ENCODE assay signal across 8 cellular contexts in genomic region chr12:132506730-132507538, GRCh38. TPM values are rescaled to one million over a fixed set of nuclear protein-coding genes. Genes with fewer than 3 reads are reported as not detected.
DNase-seq lines count a peak whose midpoint lies in the region; ATAC-seq, FAIRE-seq and TF ChIP-seq lines count a peak whose summit lies in the region.

No MANE protein-coding gene starts in this region.

- peaks cover 5% of the 10 kb centered on the region; the same call in 1 of the 2 replicates for H3K4me1 ChIP-seq in GM23248 (ENCODE audit: insufficient read depth)
- peaks cover 9% of the 10 kb centered on the region for H3K4me1 ChIP-seq in GM12878 (ENCODE audit: control insufficient read depth, insufficient read depth, low read length)
- peaks cover 5% of the 10 kb centered on the region for H3K4me1 ChIP-seq in keratinocyte (ENCODE audit: control insufficient read depth, extremely low read depth, insufficient read depth, low read length)

- H4K20me1 ChIP-seq in GM23248 (ENCODE audit: insufficient read depth) = no peaks in the 10 kb centered on the region; the same call in none of the 2 replicates
- H4K20me1 ChIP-seq in GM12878 (ENCODE audit: control insufficient read depth, insufficient read depth) = peaks cover 2% of the 10 kb centered on the region
- peaks cover 21% of the 10 kb centered on the region for H4K20me1 ChIP-seq in keratinocyte (ENCODE audit: control insufficient read depth, extremely low read depth, insufficient read depth, low read length)

- DNase-seq in AG10803 (ENCODE audit: low read depth) = peak; percentile 67
- DNase-seq in GM23248 = peak; percentile 79
- DNase-seq in T-helper 2 cell treated with Interferon-gamma antibody and Interleukin-4, amounts not matched to agents 5 μg/mL and 100 μg/mL, for 36 hours (ENCODE audit: low spot score) = peak; percentile 71
- DNase-seq in GM12878 (ENCODE audit: low read depth, low spot score) = no peak
- no peak for DNase-seq in keratinocyte (ENCODE audit: low read depth, low spot score)
- DNase-seq in stimulated activated CD4-positive, alpha-beta T cell treated with anti-CD3 and anti-CD28 coated beads, Interleukin-1b, Interleukin-23, amount 100 ng/mL, for 48 hours = peak; percentile 69

- no peaks in the 10 kb centered on the region for H3F3A ChIP-seq in GM23248 (ENCODE audit: insufficient read depth)

- H3K27me3 ChIP-seq in GM23248 (replicated peaks; ENCODE audit: insufficient read depth) (no peaks in the 10 kb centered on the region), GM12878 (replicated peaks in 1 of 2; ENCODE audit: control insufficient read depth in 2 of 2, insufficient read depth in 2 of 2, low read length in 1 of 2) (no peaks in the 10 kb centered on the region; a peak in 1 of 4 replicates), keratinocyte (ENCODE audit: control insufficient read depth, extremely low read depth, insufficient read depth, low read length) (no peaks in the 10 kb centered on the region)

- 33 to 35% methylated on average over 32 to 33 of the region's 36 CpGs for whole genome bisulfite sequencing in GM23248 (ENCODE audit: low coverage in 1 of 2, low lambda C conversion rate in 2 of 2, missing lambda C conversion rate in 2 of 2), 2 experiments
- 67% methylated on average over 27 of the region's 36 CpGs for WGBS in GM12878 (ENCODE audit: insufficient coverage, insufficient replicate concordance, low lambda C conversion rate, missing lambda C conversion rate)

- RAD21 ChIA-PET in GM12878 (lab: Charles Lee; ENCODE audit: unreplicated experiment) = interaction anchor here (0.7 kb wide), 1 partner anchor 9 kb away, joined by 3 read pairs; no protein-coding TSS in a partner anchor

- H3K4me1 Mint-ChIP-seq in T-helper 2 cell treated with Interferon-gamma antibody and Interleukin-4, amounts not matched to agents 5 μg/mL and 100 μg/mL, for 36 hours (ENCODE audit: low read depth) = peaks cover 12% of the 10 kb centered on the region

- H3K9ac ChIP-seq in GM23248 (peak overlapping the region; percentile 38; the same call in 1 of the 2 replicates), GM12878 (ENCODE audit: control insufficient read depth, insufficient read depth, low read length) (no peak overlapping the region), keratinocyte (ENCODE audit: control insufficient read depth, extremely low read depth, insufficient read depth, low read length) (no peak overlapping the region)

- no peaks in the 10 kb centered on the region for H3K27me3 Mint-ChIP-seq in T-helper 2 cell treated with Interferon-gamma antibody and Interleukin-4, amounts not matched to agents 5 μg/mL and 100 μg/mL, for 36 hours (ENCODE audit: low read depth)

- H3K27ac ChIP-seq in GM23248 = no peak overlapping the region
- no peak overlapping the region for H3K27ac ChIP-seq in GM12878 (ENCODE audit: control insufficient read depth, insufficient read depth)
- no peak overlapping the region for H3K27ac ChIP-seq in keratinocyte (ENCODE audit: control insufficient read depth, insufficient read depth, low read length)

- H3K79me2 ChIP-seq in GM23248 (ENCODE audit: insufficient read depth) (peaks cover 52% of the 10 kb centered on the region), GM12878 (ENCODE audit: control insufficient read depth, insufficient read depth, low read length) (peaks cover 12% of the 10 kb centered on the region), keratinocyte (ENCODE audit: control insufficient read depth, insufficient read depth, low read length) (peaks cover 30% of the 10 kb centered on the region)

- TF ChIP-seq CTCF in AG10803 (conservative IDR thresholded peaks at IDR 0.05; ENCODE audit: low read length) (no peak), GM12878 (IDR thresholded peaks at IDR 0.05 in 2 of 3, conservative IDR thresholded peaks at IDR 0.05 in 1 of 3; ENCODE audit: control insufficient read depth in 2 of 3, extremely low read depth in 1 of 3, insufficient read depth in 1 of 3, low read depth in 3 of 3, low read length in 3 of 3) (no peak), keratinocyte (optimal IDR thresholded peaks at IDR 0.05 in 1 of 3, IDR thresholded peaks at IDR 0.05 in 1 of 3, conservative IDR thresholded peaks at IDR 0.05 in 1 of 3; ENCODE audit: extremely low read depth in 1 of 3, insufficient read depth in 2 of 3, low read length in 3 of 3) (no peak)

- no peak for TF ChIP-seq RAD21 in GM12878 (IDR thresholded peaks at IDR 0.05; ENCODE audit: insufficient read depth, low read depth, low read length)

- H3K36me3 ChIP-seq in GM23248 (ENCODE audit: low read depth) (no peaks in the 10 kb centered on the region), GM12878 (ENCODE audit: control insufficient read depth in 2 of 2, insufficient read depth in 2 of 2, low read length in 1 of 2) (peaks cover 0 to 14% of the 10 kb centered on the region in 2 experiments; a peak in 2 of 4 replicates), keratinocyte (ENCODE audit: control insufficient read depth in 2 of 2, extremely low read depth in 1 of 2, insufficient read depth in 2 of 2, low read length in 2 of 2) (no peaks in the 10 kb centered on the region)

- intact Hi-C loops in GM12878 (cut with micrococcal nuclease; ENCODE audit: unreplicated experiment) = no loop called here

- ATAC-seq in GM12878 = peak; percentile 70
- no peak for ATAC-seq in GM21825 (IDR thresholded peaks at IDR 0.05; ENCODE audit: unreplicated experiment)
- no peak for ATAC-seq in HG03045 (IDR thresholded peaks at IDR 0.05; ENCODE audit: unreplicated experiment)

- H3K9me2 ChIP-seq in GM23248 (ENCODE audit: insufficient read depth) = no peaks in the 10 kb centered on the region

- dilution Hi-C loops in keratinocyte (cut with MboI; ENCODE audit: extremely low pct_ligation_motif_present, low sequenced_read_pairs) = no loop called here

- TF ChIP-seq EP300 in GM12878 (IDR thresholded peaks at IDR 0.05; ENCODE audit: borderline replicate concordance in 1 of 2, control insufficient read depth in 1 of 2, low read depth in 2 of 2, low read length in 2 of 2) = no peak

- TF ChIP-seq POLR2A in GM12878 (IDR thresholded peaks at IDR 0.05; ENCODE audit: low read depth, low read length) = no peak

- no TSS peak for BruUV-seq in GM12878 (replicated peaks; lab: Mats Ljungman, UMichigan)

- H3K9me1 ChIP-seq in keratinocyte (ENCODE audit: control insufficient read depth, extremely low read depth, insufficient read depth, low read length) = peaks cover 3% of the 10 kb centered on the region

- H2AFZ ChIP-seq in GM23248 (no peak overlapping the region), GM12878 (ENCODE audit: control insufficient read depth, low read depth, low read length) (0 out of 2 replicates have a peak overlapping the region, but pooled peaks have one; percentile 7), keratinocyte (ENCODE audit: control insufficient read depth, low read length) (no peak overlapping the region)

- no peaks in the 10 kb centered on the region for H3K9me3 Mint-ChIP-seq in T-helper 2 cell treated with Interferon-gamma antibody and Interleukin-4, amounts not matched to agents 5 μg/mL and 100 μg/mL, for 36 hours

- H3K36me3 Mint-ChIP-seq in T-helper 2 cell treated with Interferon-gamma antibody and Interleukin-4, amounts not matched to agents 5 μg/mL and 100 μg/mL, for 36 hours (ENCODE audit: low read depth) = no peaks in the 10 kb centered on the region

- in situ Hi-C loops in GM23248 (cut with MboI) (no loop called here), GM12878 (cut with MboI) (no loop called here)

- H3K4me2 ChIP-seq in GM23248 (ENCODE audit: unreplicated experiment) (peak overlapping the region; percentile 35), GM12878 (ENCODE audit: control insufficient read depth, insufficient read depth) (peak overlapping the region; percentile 13; the same call in 1 of the 2 replicates), keratinocyte (ENCODE audit: control insufficient read depth, extremely low read depth, insufficient read depth, low read depth, low read length) (peak overlapping the region; percentile 22)

- H3K27ac Mint-ChIP-seq in T-helper 2 cell treated with Interferon-gamma antibody and Interleukin-4, amounts not matched to agents 5 μg/mL and 100 μg/mL, for 36 hours = peak overlapping the region; percentile 64

- peak overlapping the region; percentile 15 for H3K4me3 Mint-ChIP-seq in T-helper 2 cell treated with Interferon-gamma antibody and Interleukin-4, amounts not matched to agents 5 μg/mL and 100 μg/mL, for 36 hours

- FAIRE-seq in GM12878 (lab: Jason Lieb, UNC) = no peak
- no peak for FAIRE-seq in keratinocyte (lab: Jason Lieb, UNC)

- H3K9me3 ChIP-seq in GM23248 (ENCODE audit: low read depth) (no peaks in the 10 kb centered on the region), GM12878 (replicated peaks; ENCODE audit: control insufficient read depth, insufficient read depth, low read length) (no peaks in the 10 kb centered on the region), keratinocyte (ENCODE audit: control insufficient read depth, low read depth, low read length) (no peaks in the 10 kb centered on the region)

- SMC1A ChIA-PET in GM12878 (lab: Charles Lee; ENCODE audit: uncharacterized antibody, unreplicated experiment) = no interaction called here

- POLR2A ChIA-PET in GM12878 (lab: Charles Lee) = no interaction called here

- CTCF ChIA-PET in GM12878 (lab: Yijun Ruan, JAX) = no interaction called here

- H3K4me3 ChIP-seq in AG10803 (ENCODE audit: low read length) (peak overlapping the region; percentile 31), GM23248 (peak overlapping the region; percentile 36; the same call in 1 of the 2 replicates), GM12878 (no peak overlapping the region), keratinocyte (ENCODE audit: control insufficient read depth in 2 of 3, extremely low read depth in 1 of 3, insufficient read depth in 2 of 3, low read depth in 1 of 3, low read length in 3 of 3) (no peak overlapping the region)

RNA-seq across cellular contexts. Expression of gene FBRSL1, which starts 17.0 kb away (rescaled TPM):
- 3.7 and 4.6 TPM in 2 replicates for total RNA-seq in GM23248 (2014; rRNA removed; shearing (Covaris generic))
- polyA plus RNA-seq in GM23248 (2016; fragmentation: Nextera tagmentation; extraction: Ambion mirVana) (0.63 and 0.86 TPM in 2 replicates), GM12878 (2011; rRNA removed) (0.40 and 0.81 TPM in 2 replicates), GM12878 (2014; fragmentation: Illumina TruSeq; extraction: Trizol) (1.1 and 12.3 TPM in 2 replicates), GM12878 (2014; fragmentation: Nextera tagmentation; extraction: Ambion mirVana) (under 1 TPM; 0.19 to 0.58 TPM), GM12878 (2014; rRNA removed) (19.9 and 29.3 TPM in 2 replicates), GM12878 (2016; fragmentation: Nextera tagmentation; extraction: Ambion mirVana) (1 to 10 TPM; 1.4 to 1.9 TPM), keratinocyte (0.89 to 3.7 TPM (median 2.2 TPM) in 3 replicates)
- total RNA-seq in GM12878 (2013; cell fraction: nucleolus; rRNA removed) = 30.6 and 38.6 TPM in 2 replicates
- total RNA-seq in GM12878 (2014; rRNA removed) (4.5 and 6.3 TPM in 2 replicates), GM12878 (2014; rRNA removed; fragmentation: Illumina TruSeq; extraction: Trizol) (2.0 and 6.7 TPM in 2 replicates), GM12878 (2021) (53.4 and 55.1 TPM in 2 replicates)
- polyA plus RNA-seq in GM12878 (2011; ENCODE audit: low read depth) = 34.4 TPM
- polyA plus RNA-seq in GM12878 (2011; cell fraction: cytosol; rRNA removed) = 2.6 and 7.9 TPM in 2 replicates
- 17.0 and 38.4 TPM in 2 replicates for polyA plus RNA-seq in GM12878 (2011; cell fraction: nucleus; rRNA removed)
- polyA plus RNA-seq in GM12878 (2012) = 21.0 and 21.8 TPM in 2 replicates
- 0.59 and 2.1 TPM in 2 replicates for polyA minus RNA-seq in GM12878 (2011; rRNA and poly(A)+ RNA removed)
- polyA minus RNA-seq in GM12878 (2011; cell fraction: cytosol; rRNA and poly(A)+ RNA removed) = 7.5 and 13.1 TPM in 2 replicates
- 2.8 and 6.9 TPM in 2 replicates for polyA minus RNA-seq in GM12878 (2011; cell fraction: nucleus; rRNA and poly(A)+ RNA removed)
- polyA plus RNA-seq in keratinocyte (2011; ENCODE audit: low read depth) = 5.8 TPM
- 2.1 and 6.2 TPM in 2 replicates for polyA plus RNA-seq in keratinocyte (2011; cell fraction: cytosol; rRNA removed)
- 15.4 and 18.2 TPM in 2 replicates for polyA plus RNA-seq in keratinocyte (2011; cell fraction: nucleus; rRNA removed)
- polyA plus RNA-seq in keratinocyte (2012; ENCODE audit: low replicate concordance) = 18.4 and 36.3 TPM in 2 replicates
- polyA minus RNA-seq in keratinocyte = 1.0 to 8.6 TPM (median 1.3 TPM) in 3 replicates
- 13.8 TPM for polyA minus RNA-seq in keratinocyte (2011; cell fraction: cytosol; rRNA and poly(A)+ RNA removed)
- polyA minus RNA-seq in keratinocyte (2011; cell fraction: nucleus; rRNA and poly(A)+ RNA removed) = 11.8 and 14.3 TPM in 2 replicates

Comparison
In these comparisons a context has a peak if more than half of its experiments do, and no peak if none do; other contexts are left out.
1. DNase-seq: peak in AG10803 (single experiment), GM23248 (single experiment), T-helper 2 cell treated with Interferon-gamma antibody and Interleukin-4, amounts not matched to agents 5 μg/mL and 100 μg/mL, for 36 hours (single experiment) and stimulated activated CD4-positive, alpha-beta T cell treated with anti-CD3 and anti-CD28 coated beads, Interleukin-1b, Interleukin-23, amount 100 ng/mL, for 48 hours (single experiment); none in GM12878 (single experiment) and keratinocyte (single experiment).
2. H3K4me3 ChIP-seq: peak in AG10803 (single experiment) and GM23248 (single experiment); none in GM12878 (single experiment) and keratinocyte (0 of 3).
3. Peak in every context shown above with its lines, with median percentiles within 50 percentile points of each other: H3K4me2 ChIP-seq.